Comparison of ENCODE assay signal across 10 cellular contexts in genomic region chr1:53145942-53146708, GRCh38. TPM values are rescaled to one million over a fixed set of nuclear protein-coding genes. Genes with fewer than 3 reads are reported as not detected.
DNase-seq lines count a peak whose midpoint lies in the region; ATAC-seq and TF ChIP-seq lines count a peak whose summit lies in the region.
"Had no signal": no experiment of that assay in that cellular context is flagged by ENCODE, and none has a peak within 500 bp of the region (broad histone marks: within the 10 kb centered on the region; RNA-seq: fewer than 3 reads in every experiment).

No MANE protein-coding gene starts in this region.

- no peaks in the 10 kb centered on the region for H3K9me2 ChIP-seq in OCI-LY7 (ENCODE audit: insufficient read depth, low read length)

- TF ChIP-seq CTCF in OCI-LY7 (conservative IDR thresholded peaks at IDR 0.05; ENCODE audit: low read length): no peak

- H4K20me1 ChIP-seq in OCI-LY7 (ENCODE audit: insufficient read depth, low read length): no peaks in the 10 kb centered on the region

- intact Hi-C loops in OCI-LY7 (cut with micrococcal nuclease; ENCODE audit: unreplicated experiment): no loop called here

- H3K4me3 ChIP-seq in duodenal mucosa (ENCODE audit: low read depth in 1 of 2, low read length in 2 of 2): peak overlapping the region; percentile 26 to 30
- H3K4me3 ChIP-seq in OCI-LY7 (ENCODE audit: low read depth, low read length, poor library complexity, severe bottlenecking): no peak overlapping the region

- DNase-seq in A172 (ENCODE audit: low spot score) (peak; percentile 98), NCI-H2171 (lab: John Stamatoyannopoulos, UW) (peak; percentile 81), mucosa of gallbladder (ENCODE audit: low spot score) (peak; percentile 89), cerebellum (ENCODE audit: low spot score) (no peak), KG1 (lab: John Stamatoyannopoulos, UW) (no peak), OCI-LY7 (ENCODE audit: low spot score) (no peak)
- DNase-seq: CD4-positive, CD25-positive, alpha-beta regulatory T cell had no signal

- H3K36me3 ChIP-seq in duodenal mucosa (ENCODE audit: control insufficient read depth in 1 of 2, insufficient read depth in 2 of 2, low read length in 2 of 2) (no peaks in the 10 kb centered on the region), OCI-LY7 (ENCODE audit: insufficient read depth, low read length) (no peaks in the 10 kb centered on the region)

- H3K27ac ChIP-seq in duodenal mucosa (ENCODE audit: low read depth, low read length) (peak overlapping the region; percentile 94), OCI-LY7 (ENCODE audit: low read depth, low read length, poor library complexity, severe bottlenecking) (no peak overlapping the region)

- BruUV-seq in OCI-LY7 (replicated peaks; lab: Mats Ljungman, UMichigan): no TSS peak

- no peak for ATAC-seq in GM18873 (IDR thresholded peaks at IDR 0.05; ENCODE audit: low FRiP score, unreplicated experiment)

- no peaks in the 10 kb centered on the region for H3K27me3 ChIP-seq in duodenal mucosa (ENCODE audit: control insufficient read depth in 1 of 2, insufficient read depth in 2 of 2, low read length in 2 of 2)

- H3K4me1 ChIP-seq in duodenal mucosa (ENCODE audit: control insufficient read depth in 1 of 2, insufficient read depth in 2 of 2, low read length in 2 of 2): peaks cover 19 to 20% of the 10 kb centered on the region in 2 donors
- H3K4me1 ChIP-seq in OCI-LY7 (ENCODE audit: insufficient read depth, low read length, poor library complexity, severe bottlenecking): peaks cover 5% of the 10 kb centered on the region

- H3K79me2 ChIP-seq in OCI-LY7 (ENCODE audit: insufficient read depth, low read depth, low read length): no peaks in the 10 kb centered on the region

- peak overlapping the region; percentile 62 to 67 for H3K9ac ChIP-seq in duodenal mucosa (ENCODE audit: low read depth in 1 of 2, low read length in 2 of 2)

- H3K9me3 ChIP-seq in duodenal mucosa (ENCODE audit: control insufficient read depth in 1 of 2, low read length in 2 of 2) (no peaks in the 10 kb centered on the region), OCI-LY7 (ENCODE audit: low read length) (no peaks in the 10 kb centered on the region)

- H2AFZ ChIP-seq in OCI-LY7 (ENCODE audit: low read length): no peak overlapping the region

- CTCF ChIA-PET in OCI-LY7 (lab: Charles Lee; ENCODE audit: unreplicated experiment): no interaction called here

- H3K4me2 ChIP-seq in OCI-LY7 (ENCODE audit: low read length): no peak overlapping the region

- POLR2A ChIA-PET in OCI-LY7 (lab: Charles Lee): interaction anchor here (1.1 to 1.6 kb wide), 2 partner anchors 9 to 352 kb away, joined by 3 to 4 read pairs; no protein-coding TSS in a partner anchor

RNA-seq across cellular contexts. Expression of gene SLC1A7, which starts 3.7 kb away (rescaled TPM):
- total RNA-seq in A172 (2014; rRNA removed; shearing (Covaris generic)): not detected in 2 replicates
- total RNA-seq in mucosa of gallbladder (21.1 TPM), cerebellum (not detected), OCI-LY7 (2022) (not detected in 2 replicates)
- total RNA-seq in OCI-LY7 (2014; rRNA removed; shearing (Covaris generic)): not detected in 2 replicates
- total RNA-seq: activated CD8-positive, alpha-beta memory T cell treated with anti-CD3 and anti-CD28 coated beads for 36 hours; CD4-positive, CD25-positive, alpha-beta regulatory T cell had no signal

RNA-seq across cellular contexts. Expression of gene CPT2, which starts 50.5 kb away (rescaled TPM):
- 13.9 and 18.4 TPM in 2 replicates for total RNA-seq in A172 (2014; rRNA removed; shearing (Covaris generic))
- 35.0 TPM for total RNA-seq in mucosa of gallbladder
- total RNA-seq in cerebellum: 5.8 TPM
- 14.3 and 19.9 TPM in 2 replicates for total RNA-seq in OCI-LY7 (2014; rRNA removed; shearing (Covaris generic))
- total RNA-seq in OCI-LY7 (2022): 24.7 and 26.6 TPM in 2 replicates

Comparison
In these comparisons a context has a peak if more than half of its experiments do, and no peak if none do; other contexts are left out.
1. DNase-seq: peak in A172 (single experiment), NCI-H2171 (single experiment) and mucosa of gallbladder (single experiment); none in cerebellum (single experiment), KG1 (single experiment) and OCI-LY7 (single experiment).
2. RNA of gene SLC1A7, which starts 3.7 kb away (total RNA-seq): 21.1 TPM in mucosa of gallbladder (single experiment); not detected in cerebellum (single experiment), not detected in A172 and not detected in OCI-LY7; every median in the first group is over 10 times any median in the second.